In the genomic region with DNA sequence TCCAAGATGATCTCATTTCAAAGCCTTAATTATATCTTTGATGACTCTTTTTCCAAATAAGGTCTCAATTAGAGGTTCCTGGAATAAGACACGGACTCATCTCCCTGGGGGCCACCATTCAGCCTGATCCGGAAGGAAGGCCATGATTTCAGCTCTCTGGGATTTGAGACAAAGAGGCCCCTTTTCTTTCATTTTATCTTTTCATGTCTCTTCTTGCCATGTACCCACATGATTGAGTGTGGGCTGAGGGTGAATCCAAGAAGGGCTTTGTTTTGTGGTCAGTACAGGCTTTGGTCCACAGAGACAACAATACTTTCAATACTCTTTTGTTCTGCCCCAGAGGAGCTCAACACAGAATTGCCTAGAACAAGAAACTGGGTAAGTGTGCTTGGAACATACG, we compare ENCODE assay signal across 21 cellular contexts.
DNase-seq lines count a peak whose midpoint lies in the region; ATAC-seq and TF ChIP-seq lines count a peak whose summit lies in the region.
"Had no signal": no experiment of that assay in that cellular context is flagged by ENCODE, and none has a peak within 500 bp of the region (broad histone marks: within the 10 kb centered on the region; RNA-seq: fewer than 3 reads in every experiment).

No MANE protein-coding gene starts in this region.

- H3F3A ChIP-seq in GM23248 (ENCODE audit: insufficient read depth) = no peaks in the 10 kb centered on the region

- CTCF ChIA-PET in WTC11 (lab: Charles Lee) = interaction anchor here (0.9 to 2.3 kb wide), 4 partner anchors 12 to 58 kb away, joined by 3 to 9 read pairs (median 4); no protein-coding TSS in a partner anchor

- no peak overlapping the region for H3K4me2 ChIP-seq in GM23248 (ENCODE audit: unreplicated experiment)

- no peaks in the 10 kb centered on the region for H4K20me1 ChIP-seq in GM23248 (ENCODE audit: insufficient read depth)

- TF ChIP-seq CTCF in WTC11 (IDR thresholded peaks at IDR 0.05) = no peak

- H3K27me3 Mint-ChIP-seq in WTC11 (ENCODE audit: low read depth) = no peaks in the 10 kb centered on the region
- H3K27me3 Mint-ChIP-seq: B cell had no signal

- peaks cover 9% of the 10 kb centered on the region for H3K36me3 Mint-ChIP-seq in WTC11

- intact Hi-C loops in head of caudate nucleus (cut with DNase I) (no loop called here), cardiac septum (cut with DNase I) (no loop called here)

- H3K36me3 ChIP-seq in GM23248 (ENCODE audit: low read depth) = no peaks in the 10 kb centered on the region
- H3K36me3 ChIP-seq: ascending aorta, colonic mucosa, gastrocnemius medialis, ovary, stomach, uterus had no signal

- H3K27ac Mint-ChIP-seq in WTC11 = peak overlapping the region; percentile 99
- H3K27ac Mint-ChIP-seq: B cell had no signal

- WGBS in GM23248 (ENCODE audit: low coverage in 1 of 2, low lambda C conversion rate in 2 of 2, missing lambda C conversion rate in 2 of 2), 2 experiments = 10 to 15% methylated on average over 3 of the region's 3 CpGs

- no peak overlapping the region for H3K4me3 Mint-ChIP-seq in WTC11
- H3K4me3 Mint-ChIP-seq: B cell had no signal

- in situ Hi-C loops in GM23248 (cut with MboI) = no loop called here

- H3K9me3 ChIP-seq in GM23248 (ENCODE audit: low read depth) = no peaks in the 10 kb centered on the region
- H3K9me3 ChIP-seq: ascending aorta, colonic mucosa, gastrocnemius medialis, ovary, stomach, uterus had no signal

- no peaks in the 10 kb centered on the region for H3K79me2 ChIP-seq in GM23248 (ENCODE audit: insufficient read depth)

- H3K9ac ChIP-seq in GM23248 = no peak overlapping the region

- POLR2A ChIA-PET in WTC11 (lab: Charles Lee) = no interaction called here

- peaks cover 56% of the 10 kb centered on the region for H3K4me1 Mint-ChIP-seq in WTC11
- H3K4me1 Mint-ChIP-seq: B cell had no signal

- H2AFZ ChIP-seq in GM23248 = no peak overlapping the region

- no peaks in the 10 kb centered on the region for H3K27me3 ChIP-seq in GM23248 (replicated peaks; ENCODE audit: insufficient read depth)
- H3K27me3 ChIP-seq: ascending aorta, colonic mucosa, gastrocnemius medialis, ovary, stomach, uterus had no signal

- DNase-seq in GM23248 (peak; percentile 14), WTC11 (ENCODE audit: low spot score) (no peak), head of caudate nucleus (peak in 23 of 42 donors; percentile 3 to 72 (median 37)), skeletal muscle cell (ENCODE audit: low read depth) (peak; percentile 16), RPMI8226 (no peak), NCI-H510A (lab: John Stamatoyannopoulos, UW) (no peak), cardiac septum (ENCODE audit: low spot score) (no peak)
- DNase-seq: activated CD4-positive, alpha-beta T cell treated with anti-CD3 and anti-CD28 coated beads, Interleukin-2, amount 50 U/mL, for 4 hours; activated naive CD4-positive, alpha-beta T cell treated with Interleukin-2 at 50 U/mL for 16 hours; colonic mucosa; gastrocnemius medialis; NCI-H1436; NK-92 treated with Interleukin-12 subunit alpha and Interleukin-12 subunit beta, amount 100 ng/mL, for 24 hours; ovary; stimulated activated CD4-positive, alpha-beta T cell treated with anti-CD3 and anti-CD28 coated beads, Interleukin-2, amount 100 ng/mL, for 48 hours; stomach; uterus had no signal

- ATAC-seq in WTC11 (no peak), GM19467 (IDR thresholded peaks at IDR 0.05; ENCODE audit: unreplicated experiment) (no peak)
- ATAC-seq: gastrocnemius medialis had no signal

- H3K9me2 ChIP-seq in GM23248 (ENCODE audit: insufficient read depth) = no peaks in the 10 kb centered on the region

- H3K4me1 ChIP-seq in GM23248 (ENCODE audit: insufficient read depth) = no peaks in the 10 kb centered on the region
- H3K4me1 ChIP-seq: ascending aorta, colonic mucosa, gastrocnemius medialis, stomach, uterus had no signal

- H3K27ac ChIP-seq in GM23248 = 0 out of 2 replicates have a peak overlapping the region, but pooled peaks have one; percentile 8
- H3K27ac ChIP-seq: ascending aorta, colonic mucosa, gastrocnemius medialis, ovary, RWPE1, stomach, uterus had no signal

- no peaks in the 10 kb centered on the region for H3K9me3 Mint-ChIP-seq in WTC11

- H3K4me3 ChIP-seq in GM23248 = no peak overlapping the region
- H3K4me3 ChIP-seq in skeletal muscle cell (ENCODE audit: low read depth, low read length) = no peak overlapping the region
- H3K4me3 ChIP-seq: ascending aorta, colonic mucosa, gastrocnemius medialis, ovary, stomach, uterus had no signal

TF ChIP-seq in WTC11, 78 proteins besides CTCF, POLR2A, EP300 and RAD21:
- TF ChIP-seq, protein P1, sequence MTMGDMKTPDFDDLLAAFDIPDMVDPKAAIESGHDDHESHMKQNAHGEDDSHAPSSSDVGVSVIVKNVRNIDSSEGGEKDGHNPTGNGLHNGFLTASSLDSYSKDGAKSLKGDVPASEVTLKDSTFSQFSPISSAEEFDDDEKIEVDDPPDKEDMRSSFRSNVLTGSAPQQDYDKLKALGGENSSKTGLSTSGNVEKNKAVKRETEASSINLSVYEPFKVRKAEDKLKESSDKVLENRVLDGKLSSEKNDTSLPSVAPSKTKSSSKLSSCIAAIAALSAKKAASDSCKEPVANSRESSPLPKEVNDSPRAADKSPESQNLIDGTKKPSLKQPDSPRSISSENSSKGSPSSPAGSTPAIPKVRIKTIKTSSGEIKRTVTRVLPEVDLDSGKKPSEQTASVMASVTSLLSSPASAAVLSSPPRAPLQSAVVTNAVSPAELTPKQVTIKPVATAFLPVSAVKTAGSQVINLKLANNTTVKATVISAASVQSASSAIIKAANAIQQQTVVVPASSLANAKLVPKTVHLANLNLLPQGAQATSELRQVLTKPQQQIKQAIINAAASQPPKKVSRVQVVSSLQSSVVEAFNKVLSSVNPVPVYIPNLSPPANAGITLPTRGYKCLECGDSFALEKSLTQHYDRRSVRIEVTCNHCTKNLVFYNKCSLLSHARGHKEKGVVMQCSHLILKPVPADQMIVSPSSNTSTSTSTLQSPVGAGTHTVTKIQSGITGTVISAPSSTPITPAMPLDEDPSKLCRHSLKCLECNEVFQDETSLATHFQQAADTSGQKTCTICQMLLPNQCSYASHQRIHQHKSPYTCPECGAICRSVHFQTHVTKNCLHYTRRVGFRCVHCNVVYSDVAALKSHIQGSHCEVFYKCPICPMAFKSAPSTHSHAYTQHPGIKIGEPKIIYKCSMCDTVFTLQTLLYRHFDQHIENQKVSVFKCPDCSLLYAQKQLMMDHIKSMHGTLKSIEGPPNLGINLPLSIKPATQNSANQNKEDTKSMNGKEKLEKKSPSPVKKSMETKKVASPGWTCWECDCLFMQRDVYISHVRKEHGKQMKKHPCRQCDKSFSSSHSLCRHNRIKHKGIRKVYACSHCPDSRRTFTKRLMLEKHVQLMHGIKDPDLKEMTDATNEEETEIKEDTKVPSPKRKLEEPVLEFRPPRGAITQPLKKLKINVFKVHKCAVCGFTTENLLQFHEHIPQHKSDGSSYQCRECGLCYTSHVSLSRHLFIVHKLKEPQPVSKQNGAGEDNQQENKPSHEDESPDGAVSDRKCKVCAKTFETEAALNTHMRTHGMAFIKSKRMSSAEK (CRISPR knock-in tag; IDR thresholded peaks at IDR 0.05; ENCODE audit: borderline replicate concordance) = no peak
- TF ChIP-seq, protein P2, sequence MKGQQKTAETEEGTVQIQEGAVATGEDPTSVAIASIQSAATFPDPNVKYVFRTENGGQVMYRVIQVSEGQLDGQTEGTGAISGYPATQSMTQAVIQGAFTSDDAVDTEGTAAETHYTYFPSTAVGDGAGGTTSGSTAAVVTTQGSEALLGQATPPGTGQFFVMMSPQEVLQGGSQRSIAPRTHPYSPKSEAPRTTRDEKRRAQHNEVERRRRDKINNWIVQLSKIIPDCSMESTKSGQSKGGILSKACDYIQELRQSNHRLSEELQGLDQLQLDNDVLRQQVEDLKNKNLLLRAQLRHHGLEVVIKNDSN (CRISPR knock-in tag; IDR thresholded peaks at IDR 0.05) = no peak
- TF ChIP-seq ZNF232 (CRISPR knock-in tag; IDR thresholded peaks at IDR 0.05) (no peak), PRRX2 (CRISPR knock-in tag; IDR thresholded peaks at IDR 0.05) (no peak), SMAD4 (CRISPR knock-in tag; IDR thresholded peaks at IDR 0.05) (no peak), ZNF423 (CRISPR knock-in tag; IDR thresholded peaks at IDR 0.05) (no peak), CREB1 (CRISPR knock-in tag; IDR thresholded peaks at IDR 0.05) (no peak), TEAD1 (CRISPR knock-in tag; IDR thresholded peaks at IDR 0.05) (no peak)
- TF ChIP-seq, protein P3, sequence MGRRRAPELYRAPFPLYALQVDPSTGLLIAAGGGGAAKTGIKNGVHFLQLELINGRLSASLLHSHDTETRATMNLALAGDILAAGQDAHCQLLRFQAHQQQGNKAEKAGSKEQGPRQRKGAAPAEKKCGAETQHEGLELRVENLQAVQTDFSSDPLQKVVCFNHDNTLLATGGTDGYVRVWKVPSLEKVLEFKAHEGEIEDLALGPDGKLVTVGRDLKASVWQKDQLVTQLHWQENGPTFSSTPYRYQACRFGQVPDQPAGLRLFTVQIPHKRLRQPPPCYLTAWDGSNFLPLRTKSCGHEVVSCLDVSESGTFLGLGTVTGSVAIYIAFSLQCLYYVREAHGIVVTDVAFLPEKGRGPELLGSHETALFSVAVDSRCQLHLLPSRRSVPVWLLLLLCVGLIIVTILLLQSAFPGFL (CRISPR knock-in tag; IDR thresholded peaks at IDR 0.05; ENCODE audit: borderline replicate concordance) = no peak

Comparison
In these comparisons a context has a peak if more than half of its experiments do, and no peak if none do; other contexts are left out.
1. DNase-seq: peak in GM23248 (single experiment), head of caudate nucleus (23 of 42) and skeletal muscle cell (single experiment); none in WTC11 (single experiment), RPMI8226 (single experiment), NCI-H510A (single experiment) and cardiac septum (single experiment).